Comparison of ENCODE assay signal across 1 cellular context in genomic region chr1:230149751-230150584, GRCh38.
TF ChIP-seq lines count a peak whose summit lies in the region.

No MANE protein-coding gene starts in this region.

TF ChIP-seq in GM12878, 131 proteins besides CTCF, POLR2A, EP300 and RAD21 (continued from another document):
- no peak for TF ChIP-seq ZBTB11 (CRISPR knock-in tag; IDR thresholded peaks at IDR 0.05)
- TF ChIP-seq SUZ12 (IDR thresholded peaks at IDR 0.05; ENCODE audit: unreplicated experiment), result no peak
- no peak for TF ChIP-seq RCOR1 (conservative IDR thresholded peaks at IDR 0.05; ENCODE audit: low read depth, low read length)
- no peak for TF ChIP-seq CBX5 (IDR thresholded peaks at IDR 0.05; ENCODE audit: low read depth)
- no peak for TF ChIP-seq TCF12 (IDR thresholded peaks at IDR 0.05; ENCODE audit: low read depth, low read length)
- no peak for TF ChIP-seq SMAD5 (IDR thresholded peaks at IDR 0.05; ENCODE audit: low read depth)
- no peak for TF ChIP-seq PBX3 (IDR thresholded peaks at IDR 0.05; ENCODE audit: insufficient replicate concordance, low read depth, low read length)
- TF ChIP-seq ZNF384 (IDR thresholded peaks at IDR 0.05; ENCODE audit: borderline replicate concordance, low read depth, low read length), result no peak
- no peak for TF ChIP-seq NR2F1 (conservative IDR thresholded peaks at IDR 0.05)
